Comparison of ENCODE assay signal across 8 cellular contexts in the genomic region with DNA sequence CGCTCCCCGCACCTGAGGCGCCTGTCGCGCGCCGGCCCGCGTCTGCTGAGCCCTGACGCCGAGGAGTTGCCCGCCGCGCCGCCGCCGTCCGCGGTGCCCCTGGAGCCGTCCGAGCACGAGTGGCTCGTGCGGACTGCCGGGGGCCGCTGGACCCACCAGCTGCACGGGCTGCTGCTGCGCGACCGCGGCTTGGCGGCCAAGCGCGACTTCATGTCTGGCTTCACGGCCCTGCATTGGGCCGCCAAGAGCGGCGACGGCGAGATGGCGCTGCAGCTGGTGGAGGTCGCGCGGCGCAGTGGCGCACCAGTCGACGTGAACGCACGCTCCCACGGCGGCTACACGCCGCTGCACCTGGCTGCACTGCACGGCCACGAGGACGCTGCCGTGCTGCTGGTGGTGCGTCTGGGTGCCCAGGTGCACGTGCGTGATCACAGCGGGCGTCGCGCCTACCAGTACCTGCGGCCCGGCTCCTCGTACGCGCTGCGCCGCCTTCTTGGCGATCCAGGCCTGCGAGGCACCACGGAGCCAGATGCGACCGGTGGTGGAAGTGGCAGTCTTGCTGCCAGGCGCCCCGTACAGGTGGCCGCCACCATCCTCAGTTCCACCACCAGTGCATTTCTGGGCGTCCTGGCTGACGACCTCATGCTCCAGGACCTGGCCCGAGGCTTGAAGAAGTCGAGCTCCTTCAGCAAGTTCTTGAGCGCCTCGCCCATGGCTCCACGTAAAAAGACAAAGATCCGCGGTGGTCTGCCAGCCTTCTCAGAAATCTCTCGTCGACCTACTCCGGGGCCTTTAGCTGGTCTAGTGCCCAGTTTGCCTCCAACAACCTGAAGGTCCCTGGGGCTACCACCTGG. TPM values are rescaled to one million over a fixed set of nuclear protein-coding genes. Genes with fewer than 3 reads are reported as not detected.
DNase-seq lines count a peak whose midpoint lies in the region; TF ChIP-seq lines count a peak whose summit lies in the region.

No MANE protein-coding gene starts in this region.

- no peak overlapping the region for H3K4me3 ChIP-seq in Caco-2 (ENCODE audit: low read depth, low read length)
- H3K4me3 ChIP-seq in iPS DF 6.9 (ENCODE audit: low read length) = peak overlapping the region; percentile 3; the same call in 1 of the 2 replicates

- no peaks in the 10 kb centered on the region for H3K36me3 Mint-ChIP-seq in Caco-2 (ENCODE audit: insufficient read depth, unreplicated experiment)
- H3K36me3 Mint-ChIP-seq in activated CD4-positive, alpha-beta memory T cell treated with anti-CD3 and anti-CD28 coated beads for 36 hours = peaks cover 2% of the 10 kb centered on the region
- H3K36me3 Mint-ChIP-seq in progenitor cell of endocrine pancreas (ENCODE audit: insufficient read depth) = no peaks in the 10 kb centered on the region

- H3K27me3 ChIP-seq in Caco-2 (replicated peaks; ENCODE audit: control insufficient read depth, insufficient read depth, low read length) (no peaks in the 10 kb centered on the region), iPS DF 6.9 (ENCODE audit: control insufficient read depth, insufficient read depth, low read length) (peaks cover 36% of the 10 kb centered on the region)

- whole genome bisulfite sequencing in iPS DF 6.9 (ENCODE audit: insufficient coverage, insufficient read length) = no CpG with 5 or more reads among the region's 92 CpGs

- no peak for DNase-seq in Caco-2
- no peak for DNase-seq in activated CD4-positive, alpha-beta memory T cell treated with anti-CD3 and anti-CD28 coated beads for 36 hours
- no peak for DNase-seq in iPS DF 6.9 (ENCODE audit: low read depth, low spot score)
- DNase-seq in progenitor cell of endocrine pancreas (ENCODE audit: low spot score, unreplicated experiment) = no peak
- DNase-seq in NCI-H69 (lab: John Stamatoyannopoulos, UW) = no peak
- no peak for DNase-seq in RPMI8226
- no peak for DNase-seq in NCI-H1436 (lab: John Stamatoyannopoulos, UW)
- DNase-seq in NCI-H82 treated with DMSO at 0.1 percent for 48 hours (lab: John Stamatoyannopoulos, UW; ENCODE audit: unreplicated experiment) = no peak

- H3K9me3 ChIP-seq in Caco-2 (no peaks in the 10 kb centered on the region), iPS DF 6.9 (ENCODE audit: control insufficient read depth, insufficient read depth, low read length) (no peaks in the 10 kb centered on the region)

- no peaks in the 10 kb centered on the region for H3K9me3 Mint-ChIP-seq in Caco-2 (ENCODE audit: unreplicated experiment)
- H3K9me3 Mint-ChIP-seq in activated CD4-positive, alpha-beta memory T cell treated with anti-CD3 and anti-CD28 coated beads for 36 hours = no peaks in the 10 kb centered on the region
- no peaks in the 10 kb centered on the region for H3K9me3 Mint-ChIP-seq in progenitor cell of endocrine pancreas (ENCODE audit: low read depth)

- H3K4me1 ChIP-seq in Caco-2 = peaks cover 6% of the 10 kb centered on the region
- H3K4me1 ChIP-seq in iPS DF 6.9 (ENCODE audit: control insufficient read depth, insufficient read depth, low read length) = peaks cover 4% of the 10 kb centered on the region; the same call in 1 of the 2 replicates

- no TSS peak for BruUV-seq in Caco-2 (replicated peaks; lab: Mats Ljungman, UMichigan)

- intact Hi-C loops in Caco-2 (cut with micrococcal nuclease; ENCODE audit: unreplicated experiment) = loop anchor here (10.0 kb wide), 1 partner anchor 430 kb away; no protein-coding TSS in a partner anchor
- intact Hi-C loops in activated CD4-positive, alpha-beta memory T cell treated with anti-CD3 and anti-CD28 coated beads for 36 hours (cut with micrococcal nuclease) = no loop called here

- CTCF ChIA-PET in Caco-2 (lab: Charles Lee) = interaction anchor here (7.5 kb wide), 1 partner anchor 60 kb away, joined by 141 read pairs; no protein-coding TSS in a partner anchor
- CTCF ChIA-PET in activated CD4-positive, alpha-beta memory T cell treated with anti-CD3 and anti-CD28 coated beads for 36 hours (lab: Charles Lee) = interaction anchor here (0.6 to 2.4 kb wide), 7 partner anchors 9 to 380 kb away, joined by 3 to 11 read pairs (median 4); no protein-coding TSS in a partner anchor

- POLR2A ChIA-PET in Caco-2 (lab: Charles Lee) = interaction anchor here (1.1 kb wide), 1 partner anchor 7 kb away, joined by 3 read pairs; no protein-coding TSS in a partner anchor
- POLR2A ChIA-PET in activated CD4-positive, alpha-beta memory T cell treated with anti-CD3 and anti-CD28 coated beads for 36 hours (lab: Charles Lee) = no interaction called here

- no peaks in the 10 kb centered on the region for H3K27me3 Mint-ChIP-seq in Caco-2 (ENCODE audit: insufficient read depth, unreplicated experiment)
- H3K27me3 Mint-ChIP-seq in activated CD4-positive, alpha-beta memory T cell treated with anti-CD3 and anti-CD28 coated beads for 36 hours = peaks cover 36% of the 10 kb centered on the region
- H3K27me3 Mint-ChIP-seq in progenitor cell of endocrine pancreas = peaks cover 64% of the 10 kb centered on the region

- no peak overlapping the region for H3K27ac Mint-ChIP-seq in Caco-2 (ENCODE audit: unreplicated experiment)
- H3K27ac Mint-ChIP-seq in activated CD4-positive, alpha-beta memory T cell treated with anti-CD3 and anti-CD28 coated beads for 36 hours = no peak overlapping the region
- no peak overlapping the region for H3K27ac Mint-ChIP-seq in progenitor cell of endocrine pancreas

- H3K4me1 Mint-ChIP-seq in Caco-2 (ENCODE audit: low read depth, unreplicated experiment) (peaks cover 6% of the 10 kb centered on the region), progenitor cell of endocrine pancreas (ENCODE audit: low read depth) (peaks cover 1% of the 10 kb centered on the region)
- H3K4me1 Mint-ChIP-seq in activated CD4-positive, alpha-beta memory T cell treated with anti-CD3 and anti-CD28 coated beads for 36 hours (ENCODE audit: low read depth) = peaks cover 16% of the 10 kb centered on the region

- H3K36me3 ChIP-seq in Caco-2 (ENCODE audit: control insufficient read depth, insufficient read depth, low read length) = no peaks in the 10 kb centered on the region
- H3K36me3 ChIP-seq in iPS DF 6.9 (ENCODE audit: control insufficient read depth, insufficient read depth, low read length) = no peaks in the 10 kb centered on the region

- H3K4me3 Mint-ChIP-seq in Caco-2 (ENCODE audit: unreplicated experiment) = peak overlapping the region; percentile 28
- H3K4me3 Mint-ChIP-seq in activated CD4-positive, alpha-beta memory T cell treated with anti-CD3 and anti-CD28 coated beads for 36 hours = peak overlapping the region; percentile 36
- peak overlapping the region; percentile 61 for H3K4me3 Mint-ChIP-seq in progenitor cell of endocrine pancreas (ENCODE audit: low read depth)

- no peak overlapping the region for H3K27ac ChIP-seq in iPS DF 6.9 (ENCODE audit: low read length)

- TF ChIP-seq CTCF in Caco-2 (IDR thresholded peaks at IDR 0.05; ENCODE audit: insufficient read depth in 1 of 2, low read depth in 1 of 2, low read length in 1 of 2, severe bottlenecking in 1 of 2, unreplicated experiment in 1 of 2) = no peak
- no peak for TF ChIP-seq CTCF in progenitor cell of endocrine pancreas (IDR thresholded peaks at IDR 0.05; ENCODE audit: unreplicated experiment)

RNA-seq across cellular contexts. Expression of a gene that starts 1.6 kb away (rescaled TPM):
- total RNA-seq in Caco-2 (2022) (3.7 and 4.1 TPM in 2 replicates), progenitor cell of endocrine pancreas (0.98 and 1.3 TPM in 2 replicates)
- not detected for total RNA-seq in activated CD4-positive, alpha-beta memory T cell treated with anti-CD3 and anti-CD28 coated beads for 36 hours

RNA-seq across cellular contexts. Expression of a gene that starts 15.8 kb away (rescaled TPM):
- 15.9 and 17.4 TPM in 2 replicates for total RNA-seq in Caco-2 (2022)
- 1 to 10 TPM; 1.2 to 1.6 TPM for total RNA-seq in activated CD4-positive, alpha-beta memory T cell treated with anti-CD3 and anti-CD28 coated beads for 36 hours
- total RNA-seq in progenitor cell of endocrine pancreas = 10.0 and 12.6 TPM in 2 replicates

RNA-seq across cellular contexts. Expression of a gene that starts 37.6 kb away (rescaled TPM):
- total RNA-seq in Caco-2 (2022) = 54.0 and 60.7 TPM in 2 replicates
- 10 to 100 TPM; 31.1 to 32.8 TPM for total RNA-seq in activated CD4-positive, alpha-beta memory T cell treated with anti-CD3 and anti-CD28 coated beads for 36 hours
- 60.4 and 67.2 TPM in 2 replicates for total RNA-seq in progenitor cell of endocrine pancreas

RNA-seq across cellular contexts. Expression of a gene that starts 51.6 kb away (rescaled TPM):
- total RNA-seq in Caco-2 (2022) = 0.59 and 0.81 TPM in 2 replicates
- under 1 TPM; 0.43 to 0.73 TPM for total RNA-seq in activated CD4-positive, alpha-beta memory T cell treated with anti-CD3 and anti-CD28 coated beads for 36 hours
- total RNA-seq in progenitor cell of endocrine pancreas = 0.51 and 0.55 TPM in 2 replicates

RNA-seq across cellular contexts. Expression of a gene that starts 51.8 kb away (rescaled TPM):
- total RNA-seq in Caco-2 (2022) (356 and 449 TPM in 2 replicates), progenitor cell of endocrine pancreas (230 and 275 TPM in 2 replicates)
- 100 to 1,000 TPM; 540 to 565 TPM for total RNA-seq in activated CD4-positive, alpha-beta memory T cell treated with anti-CD3 and anti-CD28 coated beads for 36 hours
